8 cellular contexts compared by ENCODE assay signal in genomic region chr7:107661081-107661864, GRCh38. TPM values are rescaled to one million over a fixed set of nuclear protein-coding genes. Genes with fewer than 3 reads are reported as not detected.
DNase-seq lines count a peak whose midpoint lies in the region; ATAC-seq and TF ChIP-seq lines count a peak whose summit lies in the region.

No MANE protein-coding gene starts in this region.

- dilution Hi-C loops in IMR-90 (cut with HindIII; ENCODE audit: low sequenced_read_pairs, unreplicated experiment) = no loop called here

- H3K14ac ChIP-seq in IMR-90 (replicated peaks; ENCODE audit: low read depth, low read length) = no peak overlapping the region

- H3K4me1 ChIP-seq in IMR-90 (ENCODE audit: control insufficient read depth, insufficient read depth, low read length) = peaks cover 5% of the 10 kb centered on the region

- TF ChIP-seq POLR2A in GM18505 (IDR thresholded peaks at IDR 0.05; ENCODE audit: borderline replicate concordance, extremely low read depth, insufficient read depth, insufficient read length) = no peak
- TF ChIP-seq POLR2A in IMR-90 (IDR thresholded peaks at IDR 0.05; ENCODE audit: low read depth, low read length) = no peak
- no peak for TF ChIP-seq POLR2A in lower leg skin (IDR thresholded peaks at IDR 0.05)

- ATAC-seq in GM18505 (IDR thresholded peaks at IDR 0.05; ENCODE audit: unreplicated experiment) (peak; percentile 57), IMR-90 (ENCODE audit: low read depth) (peak; percentile 87), GM21367 (IDR thresholded peaks at IDR 0.05; ENCODE audit: unreplicated experiment) (no peak)

- H2BK120ac ChIP-seq in IMR-90 (ENCODE audit: low read depth, low read length) = no peak overlapping the region

- in situ Hi-C loops in IMR-90 (cut with MboI; ENCODE audit: low sequenced_read_pairs) = no loop called here

- H3K4me2 ChIP-seq in IMR-90 (ENCODE audit: low read depth, low read length) = peak overlapping the region; percentile 99

- H3K23ac ChIP-seq in IMR-90 (ENCODE audit: low read depth, low read length) = no peak overlapping the region; the same call in 1 of the 2 replicates

- WGBS in IMR-90 (ENCODE audit: extremely low coverage in 2 of 2, insufficient read length in 1 of 2), 2 experiments = 1% methylated on average over 48 of the region's 73 CpGs; no CpG with 5 or more reads in 1 of the 2 experiments
- WGBS in lower leg skin, 2 donors = 0 to 1% methylated on average over 32 to 48 of the region's 73 CpGs

- intact Hi-C loops in IMR-90 (cut with micrococcal nuclease) (no loop called here), lower leg skin (cut with DNase I; ENCODE audit: low total_unique reads) (no loop called here)

- H4K91ac ChIP-seq in IMR-90 (ENCODE audit: insufficient read depth, low read depth, low read length) = no peak overlapping the region

- peak; percentile 22; the same call in 1 of the 2 replicates for TF ChIP-seq RAD21 in IMR-90 (IDR thresholded peaks at IDR 0.05; ENCODE audit: low read length)

- no peak overlapping the region for H4K8ac ChIP-seq in IMR-90 (ENCODE audit: low read depth in 2 of 2, low read length in 2 of 2)

- H3K36me3 ChIP-seq in IMR-90 (ENCODE audit: control insufficient read depth, insufficient read depth, low read length) = no peaks in the 10 kb centered on the region

- H3K9ac ChIP-seq in IMR-90 (ENCODE audit: low read depth, low read length) = no peak overlapping the region

- H2BK15ac ChIP-seq in IMR-90 (ENCODE audit: low read depth, low read length) = no peak overlapping the region

- H3K27ac ChIP-seq in IMR-90 (ENCODE audit: insufficient read depth, low read length) (no peak overlapping the region), cingulate gyrus (ENCODE audit: low read depth, low read length) (peak overlapping the region; percentile 54)

- TF ChIP-seq CTCF in IMR-90 (conservative IDR thresholded peaks at IDR 0.05; ENCODE audit: low read depth, low read length) = no peak
- no peak for TF ChIP-seq CTCF in WI38 (IDR thresholded peaks at IDR 0.05; ENCODE audit: low read depth, low read length)
- no peak for TF ChIP-seq CTCF in lower leg skin (IDR thresholded peaks at IDR 0.05)

- H3K56ac ChIP-seq in IMR-90 (ENCODE audit: extremely low read depth, insufficient read depth, low read length) = no peak overlapping the region

- H3K4me3 ChIP-seq in IMR-90 (ENCODE audit: insufficient read depth, low read depth, low read length) (peak overlapping the region; percentile 79), WI38 (ENCODE audit: low read depth, low read length) (peak overlapping the region; percentile 64), lower leg skin (ENCODE audit: low read depth, poor library complexity, severe bottlenecking) (peak overlapping the region; percentile 23)

- H2AK5ac ChIP-seq in IMR-90 (ENCODE audit: low read depth, low read length) = no peak overlapping the region

- no peaks in the 10 kb centered on the region for H3K79me1 ChIP-seq in IMR-90 (ENCODE audit: low read depth in 1 of 2, low read length in 2 of 2)

- no peaks in the 10 kb centered on the region for H4K20me1 ChIP-seq in IMR-90 (ENCODE audit: insufficient read depth, low read length)

- H2BK20ac ChIP-seq in IMR-90 (ENCODE audit: low read depth, low read length) = no peak overlapping the region

- H3K9me1 ChIP-seq in IMR-90 (ENCODE audit: insufficient read depth, low read length) = no peaks in the 10 kb centered on the region

- H3K4ac ChIP-seq in IMR-90 (ENCODE audit: low read depth, low read length) = no peak overlapping the region

- peak overlapping the region; percentile 89 for H2AFZ ChIP-seq in IMR-90 (replicated peaks; ENCODE audit: low read length, poor library complexity)

- DNase-seq in 8988T (peak; percentile 18), IMR-90 (peak; percentile 45), lower leg skin (ENCODE audit: low spot score in 2 of 2) (peak in 1 of 2 donors; percentile 85)
- peak; percentile 9 for DNase-seq in stimulated activated CD8-positive, alpha-beta memory T cell treated with anti-CD3 and anti-CD28 coated beads, Interleukin-15, amount 100 ng/mL, for 24 hours (ENCODE audit: low read depth)

- POLR2A ChIA-PET in IMR-90 (lab: Charles Lee; ENCODE audit: unreplicated experiment) = interaction anchor here (0.5 kb wide), 1 partner anchor 147 kb away, joined by 5 read pairs; no protein-coding TSS in a partner anchor

- H3K9me3 ChIP-seq in IMR-90 (ENCODE audit: control insufficient read depth, insufficient read depth, low read length) = no peaks in the 10 kb centered on the region

- no peak overlapping the region for H4K5ac ChIP-seq in IMR-90 (ENCODE audit: low read depth, low read length)

- peak overlapping the region; percentile 5 for H2AK9ac ChIP-seq in IMR-90 (replicated peaks; ENCODE audit: low read depth, low read length, poor library complexity)

- BruUV-seq in IMR-90 (replicated peaks; lab: Mats Ljungman, UMichigan) = no TSS peak

- CTCF ChIA-PET in IMR-90 (lab: Yijun Ruan, JAX) = interaction anchor here (1.2 kb wide), 1 partner anchor 18 kb away, joined by 4 read pairs; no protein-coding TSS in a partner anchor

- H2BK5ac ChIP-seq in IMR-90 (ENCODE audit: low read depth, low read length, poor library complexity, severe bottlenecking) = no peak overlapping the region

- peaks cover 25% of the 10 kb centered on the region for H3K27me3 ChIP-seq in IMR-90 (ENCODE audit: control insufficient read depth, insufficient read depth, low read length)

- no peak overlapping the region for H3K18ac ChIP-seq in IMR-90 (ENCODE audit: low read depth, low read length)

TF ChIP-seq in IMR-90, 13 proteins besides CTCF, POLR2A, EP300 and RAD21:
- TF ChIP-seq MAFK (IDR thresholded peaks at IDR 0.05; ENCODE audit: low read depth, low read length) = no peak
- TF ChIP-seq RFX5 (IDR thresholded peaks at IDR 0.05; ENCODE audit: low read depth, low read length) = no peak
- no peak for TF ChIP-seq NFE2L2 (IDR thresholded peaks at IDR 0.05; ENCODE audit: low read depth, low read length)
- no peak for TF ChIP-seq CHD1 (IDR thresholded peaks at IDR 0.05; ENCODE audit: low read depth, low read length)
- no peak for TF ChIP-seq RCOR1 (IDR thresholded peaks at IDR 0.05; ENCODE audit: insufficient replicate concordance, low read length)
- no peak for TF ChIP-seq CEBPB (IDR thresholded peaks at IDR 0.05; ENCODE audit: low read depth, low read length)
- no peak for TF ChIP-seq MAZ (IDR thresholded peaks at IDR 0.05; ENCODE audit: borderline replicate concordance, low read depth, low read length)
- TF ChIP-seq ELK1 (IDR thresholded peaks at IDR 0.05; ENCODE audit: borderline replicate concordance, low read depth, low read length) = no peak
- no peak for TF ChIP-seq BHLHE40 (IDR thresholded peaks at IDR 0.05; ENCODE audit: low read depth, low read length)
- TF ChIP-seq MXI1 (IDR thresholded peaks at IDR 0.05; ENCODE audit: borderline replicate concordance, low read depth, low read length) = no peak
- no peak for TF ChIP-seq FOS (IDR thresholded peaks at IDR 0.05; ENCODE audit: low read depth, low read length)
- no peak for TF ChIP-seq USF2 (IDR thresholded peaks at IDR 0.05; ENCODE audit: low read depth, low read length)
- TF ChIP-seq SMC3 (IDR thresholded peaks at IDR 0.05; ENCODE audit: low read depth, low read length) = no peak

RNA-seq across cellular contexts. Expression of gene SLC26A4, which starts 0.6 kb away (rescaled TPM):
- total RNA-seq in IMR-90 (2012; rRNA removed) (0.56 and 1.1 TPM in 2 replicates), lower leg skin (under 1 TPM in 3 of 4 donors, not detected in 1; 0.17 to 0.44 (median 0.29) TPM)
- polyA plus RNA-seq in IMR-90 (2012; rRNA removed) = 0.09 and 0.20 TPM in 2 replicates
- polyA plus RNA-seq in IMR-90 (2012; cell fraction: cytosol; rRNA removed) = 0.07 TPM in 1 of 2 replicates, not detected in the other
- polyA plus RNA-seq in IMR-90 (2012; cell fraction: nucleus; rRNA removed; ENCODE audit: low replicate concordance) = 0.05 and 0.19 TPM in 2 replicates

Comparison
In these comparisons a context has a peak if more than half of its experiments do, and no peak if none do; other contexts are left out.
1. H3K4me3 ChIP-seq: peak in every context shown above with its lines; median percentile 79 in IMR-90; 64 in WI38; 23 in lower leg skin.